Comparison of ENCODE assay signal across 1 cellular context in the genomic region with DNA sequence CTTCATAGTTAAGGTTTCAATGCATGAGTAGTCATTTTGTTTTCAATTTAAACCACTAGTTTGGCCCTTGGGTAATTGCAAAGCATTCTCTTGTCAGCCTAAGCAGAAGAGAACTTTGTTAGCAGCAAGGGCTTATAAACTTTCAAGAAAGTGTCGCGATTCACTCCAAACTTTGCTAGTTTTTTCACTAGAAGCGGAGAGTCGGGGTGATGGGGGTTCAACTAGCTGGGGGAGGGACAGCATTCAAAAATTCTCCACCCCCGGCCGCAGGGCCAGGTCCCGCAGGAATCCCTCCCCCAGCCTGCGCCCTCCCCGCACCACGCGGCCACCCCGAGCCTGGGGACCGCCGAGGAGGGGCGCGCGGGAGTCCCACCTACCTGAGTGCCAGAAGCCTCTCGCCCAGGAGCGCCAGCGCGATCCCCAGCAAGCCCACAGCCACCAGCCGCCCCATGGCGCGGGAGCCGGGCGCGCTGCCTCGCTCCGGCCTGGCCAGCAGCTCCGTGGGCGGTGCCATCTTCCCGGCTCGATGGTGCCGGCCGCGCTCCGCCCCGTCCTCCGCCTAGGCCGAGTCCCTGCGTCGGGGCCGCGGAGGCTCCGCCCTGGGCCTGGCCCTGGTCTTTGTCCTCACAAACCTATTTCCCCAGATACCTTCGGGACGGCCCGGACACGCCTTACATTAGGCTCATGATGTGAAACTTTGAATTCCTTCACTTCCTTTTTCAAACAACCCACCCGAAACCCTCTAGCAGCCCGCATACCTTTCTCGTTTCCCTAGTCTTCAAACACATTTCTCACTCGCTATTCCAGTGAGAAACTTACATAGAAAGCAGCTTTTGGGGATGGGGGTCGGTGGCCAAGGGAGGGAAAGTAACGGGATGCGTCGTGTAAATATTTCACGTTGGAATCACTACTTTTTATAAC.
TF ChIP-seq lines count a peak whose summit lies in the region.

A gene (minus strand): TSS at position 528 of the 921 bp plus-strand sequence. CDS start 77 bp downstream, at position 451.

TF ChIP-seq in HepG2, 621 proteins besides CTCF, POLR2A, EP300 and RAD21 (continued from another document):
- TF ChIP-seq, protein P1, sequence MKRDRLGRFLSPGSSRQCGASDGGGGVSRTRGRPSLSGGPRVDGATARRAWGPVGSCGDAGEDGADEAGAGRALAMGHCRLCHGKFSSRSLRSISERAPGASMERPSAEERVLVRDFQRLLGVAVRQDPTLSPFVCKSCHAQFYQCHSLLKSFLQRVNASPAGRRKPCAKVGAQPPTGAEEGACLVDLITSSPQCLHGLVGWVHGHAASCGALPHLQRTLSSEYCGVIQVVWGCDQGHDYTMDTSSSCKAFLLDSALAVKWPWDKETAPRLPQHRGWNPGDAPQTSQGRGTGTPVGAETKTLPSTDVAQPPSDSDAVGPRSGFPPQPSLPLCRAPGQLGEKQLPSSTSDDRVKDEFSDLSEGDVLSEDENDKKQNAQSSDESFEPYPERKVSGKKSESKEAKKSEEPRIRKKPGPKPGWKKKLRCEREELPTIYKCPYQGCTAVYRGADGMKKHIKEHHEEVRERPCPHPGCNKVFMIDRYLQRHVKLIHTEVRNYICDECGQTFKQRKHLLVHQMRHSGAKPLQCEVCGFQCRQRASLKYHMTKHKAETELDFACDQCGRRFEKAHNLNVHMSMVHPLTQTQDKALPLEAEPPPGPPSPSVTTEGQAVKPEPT (CRISPR knock-in tag; IDR thresholded peaks at IDR 0.05; ENCODE audit: low read depth): 0 out of 2 replicates have a peak, but pooled peaks have one; percentile 42
- TF ChIP-seq, protein P2, sequence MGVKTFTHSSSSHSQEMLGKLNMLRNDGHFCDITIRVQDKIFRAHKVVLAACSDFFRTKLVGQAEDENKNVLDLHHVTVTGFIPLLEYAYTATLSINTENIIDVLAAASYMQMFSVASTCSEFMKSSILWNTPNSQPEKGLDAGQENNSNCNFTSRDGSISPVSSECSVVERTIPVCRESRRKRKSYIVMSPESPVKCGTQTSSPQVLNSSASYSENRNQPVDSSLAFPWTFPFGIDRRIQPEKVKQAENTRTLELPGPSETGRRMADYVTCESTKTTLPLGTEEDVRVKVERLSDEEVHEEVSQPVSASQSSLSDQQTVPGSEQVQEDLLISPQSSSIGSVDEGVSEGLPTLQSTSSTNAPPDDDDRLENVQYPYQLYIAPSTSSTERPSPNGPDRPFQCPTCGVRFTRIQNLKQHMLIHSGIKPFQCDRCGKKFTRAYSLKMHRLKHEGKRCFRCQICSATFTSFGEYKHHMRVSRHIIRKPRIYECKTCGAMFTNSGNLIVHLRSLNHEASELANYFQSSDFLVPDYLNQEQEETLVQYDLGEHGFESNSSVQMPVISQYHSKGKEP (CRISPR knock-in tag; IDR thresholded peaks at IDR 0.05): 0 out of 2 replicates have a peak, but pooled peaks have one; percentile 55
- TF ChIP-seq, protein P3, sequence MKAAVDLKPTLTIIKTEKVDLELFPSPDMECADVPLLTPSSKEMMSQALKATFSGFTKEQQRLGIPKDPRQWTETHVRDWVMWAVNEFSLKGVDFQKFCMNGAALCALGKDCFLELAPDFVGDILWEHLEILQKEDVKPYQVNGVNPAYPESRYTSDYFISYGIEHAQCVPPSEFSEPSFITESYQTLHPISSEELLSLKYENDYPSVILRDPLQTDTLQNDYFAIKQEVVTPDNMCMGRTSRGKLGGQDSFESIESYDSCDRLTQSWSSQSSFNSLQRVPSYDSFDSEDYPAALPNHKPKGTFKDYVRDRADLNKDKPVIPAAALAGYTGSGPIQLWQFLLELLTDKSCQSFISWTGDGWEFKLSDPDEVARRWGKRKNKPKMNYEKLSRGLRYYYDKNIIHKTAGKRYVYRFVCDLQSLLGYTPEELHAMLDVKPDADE (CRISPR knock-in tag; IDR thresholded peaks at IDR 0.05): 0 out of 2 replicates have a peak, but pooled peaks have one; percentile 62
- no peak; the same call in 1 of the 2 replicates for TF ChIP-seq TOPORS (CRISPR knock-in tag; IDR thresholded peaks at IDR 0.05)
- TF ChIP-seq, protein P4, sequence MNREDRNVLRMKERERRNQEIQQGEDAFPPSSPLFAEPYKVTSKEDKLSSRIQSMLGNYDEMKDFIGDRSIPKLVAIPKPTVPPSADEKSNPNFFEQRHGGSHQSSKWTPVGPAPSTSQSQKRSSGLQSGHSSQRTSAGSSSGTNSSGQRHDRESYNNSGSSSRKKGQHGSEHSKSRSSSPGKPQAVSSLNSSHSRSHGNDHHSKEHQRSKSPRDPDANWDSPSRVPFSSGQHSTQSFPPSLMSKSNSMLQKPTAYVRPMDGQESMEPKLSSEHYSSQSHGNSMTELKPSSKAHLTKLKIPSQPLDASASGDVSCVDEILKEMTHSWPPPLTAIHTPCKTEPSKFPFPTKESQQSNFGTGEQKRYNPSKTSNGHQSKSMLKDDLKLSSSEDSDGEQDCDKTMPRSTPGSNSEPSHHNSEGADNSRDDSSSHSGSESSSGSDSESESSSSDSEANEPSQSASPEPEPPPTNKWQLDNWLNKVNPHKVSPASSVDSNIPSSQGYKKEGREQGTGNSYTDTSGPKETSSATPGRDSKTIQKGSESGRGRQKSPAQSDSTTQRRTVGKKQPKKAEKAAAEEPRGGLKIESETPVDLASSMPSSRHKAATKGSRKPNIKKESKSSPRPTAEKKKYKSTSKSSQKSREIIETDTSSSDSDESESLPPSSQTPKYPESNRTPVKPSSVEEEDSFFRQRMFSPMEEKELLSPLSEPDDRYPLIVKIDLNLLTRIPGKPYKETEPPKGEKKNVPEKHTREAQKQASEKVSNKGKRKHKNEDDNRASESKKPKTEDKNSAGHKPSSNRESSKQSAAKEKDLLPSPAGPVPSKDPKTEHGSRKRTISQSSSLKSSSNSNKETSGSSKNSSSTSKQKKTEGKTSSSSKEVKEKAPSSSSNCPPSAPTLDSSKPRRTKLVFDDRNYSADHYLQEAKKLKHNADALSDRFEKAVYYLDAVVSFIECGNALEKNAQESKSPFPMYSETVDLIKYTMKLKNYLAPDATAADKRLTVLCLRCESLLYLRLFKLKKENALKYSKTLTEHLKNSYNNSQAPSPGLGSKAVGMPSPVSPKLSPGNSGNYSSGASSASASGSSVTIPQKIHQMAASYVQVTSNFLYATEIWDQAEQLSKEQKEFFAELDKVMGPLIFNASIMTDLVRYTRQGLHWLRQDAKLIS (CRISPR knock-in tag; IDR thresholded peaks at IDR 0.05): peak; percentile 87; the same call in 1 of the 2 replicates
- no peak; the same call in 1 of the 2 replicates for TF ChIP-seq NR2F2 (IDR thresholded peaks at IDR 0.05; ENCODE audit: borderline replicate concordance, low read depth)
- no peak; the same call in 1 of the 2 replicates for TF ChIP-seq ZNF775 (CRISPR knock-in tag; IDR thresholded peaks at IDR 0.05; ENCODE audit: borderline replicate concordance)
- TF ChIP-seq, protein P5, sequence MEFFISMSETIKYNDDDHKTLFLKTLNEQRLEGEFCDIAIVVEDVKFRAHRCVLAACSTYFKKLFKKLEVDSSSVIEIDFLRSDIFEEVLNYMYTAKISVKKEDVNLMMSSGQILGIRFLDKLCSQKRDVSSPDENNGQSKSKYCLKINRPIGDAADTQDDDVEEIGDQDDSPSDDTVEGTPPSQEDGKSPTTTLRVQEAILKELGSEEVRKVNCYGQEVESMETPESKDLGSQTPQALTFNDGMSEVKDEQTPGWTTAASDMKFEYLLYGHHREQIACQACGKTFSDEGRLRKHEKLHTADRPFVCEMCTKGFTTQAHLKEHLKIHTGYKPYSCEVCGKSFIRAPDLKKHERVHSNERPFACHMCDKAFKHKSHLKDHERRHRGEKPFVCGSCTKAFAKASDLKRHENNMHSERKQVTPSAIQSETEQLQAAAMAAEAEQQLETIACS (CRISPR knock-in tag; IDR thresholded peaks at IDR 0.05): peak; percentile 36; the same call in 1 of the 2 replicates
- TF ChIP-seq, protein P6, sequence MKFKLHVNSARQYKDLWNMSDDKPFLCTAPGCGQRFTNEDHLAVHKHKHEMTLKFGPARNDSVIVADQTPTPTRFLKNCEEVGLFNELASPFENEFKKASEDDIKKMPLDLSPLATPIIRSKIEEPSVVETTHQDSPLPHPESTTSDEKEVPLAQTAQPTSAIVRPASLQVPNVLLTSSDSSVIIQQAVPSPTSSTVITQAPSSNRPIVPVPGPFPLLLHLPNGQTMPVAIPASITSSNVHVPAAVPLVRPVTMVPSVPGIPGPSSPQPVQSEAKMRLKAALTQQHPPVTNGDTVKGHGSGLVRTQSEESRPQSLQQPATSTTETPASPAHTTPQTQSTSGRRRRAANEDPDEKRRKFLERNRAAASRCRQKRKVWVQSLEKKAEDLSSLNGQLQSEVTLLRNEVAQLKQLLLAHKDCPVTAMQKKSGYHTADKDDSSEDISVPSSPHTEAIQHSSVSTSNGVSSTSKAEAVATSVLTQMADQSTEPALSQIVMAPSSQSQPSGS (CRISPR knock-in tag; IDR thresholded peaks at IDR 0.05): 0 out of 2 replicates have a peak, but pooled peaks have one; percentile 23
- TF ChIP-seq KDM5B (CRISPR knock-in tag; IDR thresholded peaks at IDR 0.05; ENCODE audit: borderline replicate concordance): peak; percentile 84; the same call in 1 of the 2 replicates
- TF ChIP-seq, protein P7, sequence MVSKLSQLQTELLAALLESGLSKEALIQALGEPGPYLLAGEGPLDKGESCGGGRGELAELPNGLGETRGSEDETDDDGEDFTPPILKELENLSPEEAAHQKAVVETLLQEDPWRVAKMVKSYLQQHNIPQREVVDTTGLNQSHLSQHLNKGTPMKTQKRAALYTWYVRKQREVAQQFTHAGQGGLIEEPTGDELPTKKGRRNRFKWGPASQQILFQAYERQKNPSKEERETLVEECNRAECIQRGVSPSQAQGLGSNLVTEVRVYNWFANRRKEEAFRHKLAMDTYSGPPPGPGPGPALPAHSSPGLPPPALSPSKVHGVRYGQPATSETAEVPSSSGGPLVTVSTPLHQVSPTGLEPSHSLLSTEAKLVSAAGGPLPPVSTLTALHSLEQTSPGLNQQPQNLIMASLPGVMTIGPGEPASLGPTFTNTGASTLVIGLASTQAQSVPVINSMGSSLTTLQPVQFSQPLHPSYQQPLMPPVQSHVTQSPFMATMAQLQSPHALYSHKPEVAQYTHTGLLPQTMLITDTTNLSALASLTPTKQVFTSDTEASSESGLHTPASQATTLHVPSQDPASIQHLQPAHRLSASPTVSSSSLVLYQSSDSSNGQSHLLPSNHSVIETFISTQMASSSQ (IDR thresholded peaks at IDR 0.05; ENCODE audit: low read depth): no peak
- TF ChIP-seq, protein P7 (CRISPR knock-in tag; IDR thresholded peaks at IDR 0.05; ENCODE audit: borderline replicate concordance): peak; percentile 80; the same call in 1 of the 2 replicates
- TF ChIP-seq ZNF816 (CRISPR knock-in tag; IDR thresholded peaks at IDR 0.05; ENCODE audit: borderline replicate concordance): peak; percentile 70; the same call in 1 of the 2 replicates
- TF ChIP-seq ZNF44 (CRISPR knock-in tag; IDR thresholded peaks at IDR 0.05): no peak
- TF ChIP-seq, protein P8, sequence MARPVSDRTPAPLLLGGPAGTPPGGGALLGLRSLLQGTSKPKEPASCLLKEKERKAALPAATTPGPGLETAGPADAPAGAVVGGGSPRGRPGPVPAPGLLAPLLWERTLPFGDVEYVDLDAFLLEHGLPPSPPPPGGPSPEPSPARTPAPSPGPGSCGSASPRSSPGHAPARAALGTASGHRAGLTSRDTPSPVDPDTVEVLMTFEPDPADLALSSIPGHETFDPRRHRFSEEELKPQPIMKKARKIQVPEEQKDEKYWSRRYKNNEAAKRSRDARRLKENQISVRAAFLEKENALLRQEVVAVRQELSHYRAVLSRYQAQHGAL (CRISPR knock-in tag; IDR thresholded peaks at IDR 0.05; ENCODE audit: not compliant biosample characterization): peak; percentile 80
- no peak for TF ChIP-seq ZNF337 (CRISPR knock-in tag; IDR thresholded peaks at IDR 0.05; ENCODE audit: borderline replicate concordance, low read depth)
- TF ChIP-seq, protein P9, sequence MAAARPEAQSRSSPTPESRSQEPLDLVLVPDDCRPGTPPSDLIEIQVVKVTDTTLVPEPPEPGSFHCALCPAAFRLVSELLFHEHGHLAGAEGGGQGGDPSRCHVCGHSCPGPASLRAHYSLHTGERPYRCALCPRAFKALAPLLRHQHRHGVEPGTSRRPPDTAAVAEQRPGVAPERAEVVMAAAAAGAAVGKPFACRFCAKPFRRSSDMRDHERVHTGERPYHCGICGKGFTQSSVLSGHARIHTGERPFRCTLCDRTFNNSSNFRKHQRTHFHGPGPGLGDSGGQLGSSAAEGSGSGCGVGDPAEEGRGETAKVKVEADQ (CRISPR knock-in tag; IDR thresholded peaks at IDR 0.05; ENCODE audit: borderline replicate concordance): peak; percentile 80
- TF ChIP-seq SMC3 (IDR thresholded peaks at IDR 0.05; ENCODE audit: low read length): no peak
- TF ChIP-seq NFIC (IDR thresholded peaks at IDR 0.05; ENCODE audit: low read length): no peak
